In the genomic region with DNA sequence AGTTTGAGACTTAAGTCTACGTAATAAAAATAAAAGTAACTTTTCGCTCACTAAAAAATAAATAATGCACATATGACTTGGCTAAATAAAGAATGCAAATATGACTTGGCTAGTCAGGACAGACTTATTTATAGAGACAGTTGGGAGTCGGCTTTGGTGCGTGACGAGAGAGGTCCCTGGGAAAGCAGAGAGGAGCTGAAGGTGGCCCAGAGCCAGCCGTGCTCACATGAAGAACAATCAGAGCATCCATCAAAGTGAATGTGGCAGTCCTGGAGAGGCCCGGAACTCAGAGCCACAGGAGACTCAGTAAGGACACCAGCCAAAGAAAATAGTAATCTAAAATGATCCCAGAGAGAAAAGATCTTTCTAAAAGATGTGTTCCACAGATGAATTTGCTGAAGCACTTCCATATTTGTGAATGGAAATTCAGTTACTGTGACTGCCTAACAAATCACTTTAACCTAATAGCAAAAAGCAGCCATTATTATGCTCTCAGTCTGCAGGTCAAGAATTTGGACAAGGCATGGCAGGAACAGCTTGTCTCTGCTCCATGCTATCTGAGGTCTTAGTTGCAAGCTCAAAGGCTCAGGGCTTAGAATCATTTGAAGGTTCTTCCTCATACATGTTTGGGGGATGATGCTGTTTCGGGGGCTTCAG, we compare ENCODE assay signal across 10 cellular contexts. TPM values are rescaled to one million over a fixed set of nuclear protein-coding genes. Genes with fewer than 3 reads are reported as not detected.
A peak's percentile ranks its signal among the peaks of the same experiment; 100 is the strongest.
DNase-seq lines count a peak whose midpoint lies in the region; ATAC-seq and TF ChIP-seq lines count a peak whose summit lies in the region.
"Had no signal": no experiment of that assay in that cellular context is flagged by ENCODE, and none has a peak within 500 bp of the region (broad histone marks: within the 10 kb centered on the region; RNA-seq: fewer than 3 reads in every experiment).

No MANE protein-coding gene starts in this region.

- no peak overlapping the region for H3K4me3 ChIP-seq in AG04449 (ENCODE audit: low read depth, low read length)
- no peak overlapping the region for H3K4me3 ChIP-seq in CD4-positive, alpha-beta memory T cell (ENCODE audit: low read length in 2 of 2)

- H3K27me3 Mint-ChIP-seq in chondrocyte (ENCODE audit: low read depth), result no peaks in the 10 kb centered on the region
- H3K27me3 Mint-ChIP-seq in CD4-positive, alpha-beta memory T cell, result peaks cover 2% of the 10 kb centered on the region in 2 donors

- no peaks in the 10 kb centered on the region for H3K9me3 Mint-ChIP-seq in chondrocyte (ENCODE audit: low read depth)
- H3K9me3 Mint-ChIP-seq in CD4-positive, alpha-beta memory T cell, result peaks cover 0 to 2% (median 0%) of the 10 kb centered on the region in 8 donors
- H3K9me3 Mint-ChIP-seq: activated naive CD4-positive, alpha-beta T cell treated with anti-CD3 and anti-CD28 coated beads for 36 hours had no signal

- no peak overlapping the region for H3K27ac ChIP-seq in CD4-positive, alpha-beta memory T cell (ENCODE audit: low read depth, low read length)

- peak; percentile 76 for DNase-seq in AG04449 (ENCODE audit: low read depth, low spot score)
- peak; percentile 86 for DNase-seq in M059J (ENCODE audit: low read depth)
- DNase-seq in chondrocyte (ENCODE audit: low spot score), result no peak
- DNase-seq in lung microvascular endothelial cell (ENCODE audit: low read depth in 2 of 2), result peak; percentile 91 to 99
- DNase-seq in CD4-positive, alpha-beta memory T cell, result no peak
- no peak for DNase-seq in NCI-H2196 treated with DMSO at 0.1 percent for 48 hours (lab: John Stamatoyannopoulos, UW; ENCODE audit: unreplicated experiment)
- DNase-seq: activated naive CD4-positive, alpha-beta T cell treated with anti-CD3 and anti-CD28 coated beads for 36 hours; NCI-H1048 had no signal

- H3K36me3 ChIP-seq in CD4-positive, alpha-beta memory T cell (ENCODE audit: insufficient read depth, low read length), result no peaks in the 10 kb centered on the region

- TF ChIP-seq CTCF in AG04449 (IDR thresholded peaks at IDR 0.05; ENCODE audit: insufficient read depth, low read length, missing control alignments), result no peak
- TF ChIP-seq CTCF in chondrocyte (IDR thresholded peaks at IDR 0.05), result no peak

- peaks cover 25% of the 10 kb centered on the region for H3K4me1 ChIP-seq in CD4-positive, alpha-beta memory T cell (ENCODE audit: insufficient read depth, low read length)

- ATAC-seq in HG03045 (IDR thresholded peaks at IDR 0.05; ENCODE audit: unreplicated experiment) (no peak), HG03280 (IDR thresholded peaks at IDR 0.05; ENCODE audit: unreplicated experiment) (no peak)

- peak overlapping the region; percentile 16 for H3K4me3 Mint-ChIP-seq in chondrocyte (ENCODE audit: unreplicated experiment)
- H3K4me3 Mint-ChIP-seq in CD4-positive, alpha-beta memory T cell, result no peak overlapping the region
- H3K4me3 Mint-ChIP-seq: activated naive CD4-positive, alpha-beta T cell treated with anti-CD3 and anti-CD28 coated beads for 36 hours had no signal

- CTCF ChIA-PET in AG04449 (lab: Yijun Ruan, JAX), result no interaction called here
- CTCF ChIA-PET in CD4-positive, alpha-beta memory T cell (lab: Charles Lee; ENCODE audit: partially characterized antibody), result interaction anchor here (1.1 kb wide), 1 partner anchor 41 kb away, joined by 3 read pairs; no protein-coding TSS in a partner anchor

- no peaks in the 10 kb centered on the region for H3K27me3 ChIP-seq in CD4-positive, alpha-beta memory T cell (ENCODE audit: insufficient read depth, low read length)

- intact Hi-C loops in CD4-positive, alpha-beta memory T cell (cut with micrococcal nuclease), result no loop called here

- no peaks in the 10 kb centered on the region for H3K36me3 Mint-ChIP-seq in chondrocyte (ENCODE audit: low read depth)
- H3K36me3 Mint-ChIP-seq in CD4-positive, alpha-beta memory T cell, result no peaks in the 10 kb centered on the region

- no peaks in the 10 kb centered on the region for H3K9me3 ChIP-seq in CD4-positive, alpha-beta memory T cell (ENCODE audit: control insufficient read depth in 1 of 2, low read length in 2 of 2)

- peaks cover 46% of the 10 kb centered on the region for H3K4me1 Mint-ChIP-seq in chondrocyte (ENCODE audit: low read depth)
- peaks cover 23 to 28% (median 25%) of the 10 kb centered on the region in 4 donors for H3K4me1 Mint-ChIP-seq in CD4-positive, alpha-beta memory T cell

- POLR2A ChIA-PET in AG04449 (lab: Yijun Ruan, JAX), result interaction anchor here (1.3 kb wide), 1 partner anchor 12 kb away, joined by 5 read pairs; no protein-coding TSS in a partner anchor
- POLR2A ChIA-PET in CD4-positive, alpha-beta memory T cell (lab: Charles Lee; ENCODE audit: partially characterized antibody), result no interaction called here

- peak overlapping the region; percentile 89 for H3K27ac Mint-ChIP-seq in chondrocyte (ENCODE audit: unreplicated experiment)
- no peak overlapping the region for H3K27ac Mint-ChIP-seq in CD4-positive, alpha-beta memory T cell
- H3K27ac Mint-ChIP-seq: activated naive CD4-positive, alpha-beta T cell treated with anti-CD3 and anti-CD28 coated beads for 36 hours had no signal

RNA-seq across cellular contexts. Expression of a gene that starts 34.8 kb away (rescaled TPM):
- total RNA-seq in M059J (2014; rRNA removed; shearing (Covaris generic)), result 61.0 and 65.2 TPM in 2 replicates
- total RNA-seq in chondrocyte, result 29.5 to 53.3 TPM (median 42.0 TPM) in 3 replicates
- 24.2 and 28.4 TPM in 2 replicates for total RNA-seq in lung microvascular endothelial cell
- 10 to 100 TPM; 62.7 to 69.4 TPM for total RNA-seq in CD4-positive, alpha-beta memory T cell
- polyA plus RNA-seq in CD4-positive, alpha-beta memory T cell, result 10 to 100 TPM; 64.6 to 67.8 TPM

RNA-seq across cellular contexts. Expression of a gene that starts 35.0 kb away (rescaled TPM):
- total RNA-seq in M059J (2014; rRNA removed; shearing (Covaris generic)), result 1.4 and 4.3 TPM in 2 replicates
- total RNA-seq in chondrocyte (0.44 to 0.65 TPM (median 0.53 TPM) in 3 replicates), lung microvascular endothelial cell (0.20 and 0.22 TPM in 2 replicates)
- total RNA-seq in CD4-positive, alpha-beta memory T cell, result under 1 TPM; 0.32 to 0.39 TPM
- under 1 TPM; 0.21 to 0.37 TPM for polyA plus RNA-seq in CD4-positive, alpha-beta memory T cell

Comparison
In these comparisons a context has a peak if more than half of its experiments do, and no peak if none do; other contexts are left out.
1. DNase-seq: peak in AG04449 (single experiment), M059J (single experiment) and lung microvascular endothelial cell (2 of 2); none in chondrocyte (single experiment), CD4-positive, alpha-beta memory T cell (0 of 5) and NCI-H2196 treated with DMSO at 0.1 percent for 48 hours (single experiment).